In the genomic region with DNA sequence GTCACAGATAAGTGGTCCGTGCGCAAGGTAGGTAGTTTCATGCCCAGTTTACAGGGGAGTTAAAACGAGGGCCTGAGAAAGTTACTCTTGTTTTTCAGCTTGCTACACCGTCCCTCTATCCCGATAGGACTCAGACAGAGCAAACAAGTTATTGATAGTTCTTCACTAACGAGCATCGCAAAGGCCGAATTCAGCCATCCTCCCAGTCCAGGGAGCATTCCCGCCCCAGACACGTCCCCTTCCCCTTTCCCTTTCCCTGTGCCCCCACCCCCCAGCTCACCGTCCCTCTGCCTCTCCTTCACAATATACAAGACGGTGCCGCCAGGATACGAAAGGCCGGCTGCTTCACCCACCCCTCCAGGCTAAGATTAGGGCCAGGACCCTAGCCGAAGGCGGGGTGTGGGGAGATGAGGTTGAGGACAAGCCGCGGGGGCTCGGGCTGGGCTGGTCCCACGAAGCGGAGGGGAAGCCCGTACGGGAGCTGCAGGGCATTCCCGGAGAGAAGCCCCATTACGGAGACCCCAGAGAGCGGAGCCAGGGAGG, we compare ENCODE assay signal across 8 cellular contexts. TPM values are rescaled to one million over a fixed set of nuclear protein-coding genes. Genes with fewer than 3 reads are reported as not detected.
DNase-seq lines count a peak whose midpoint lies in the region; ATAC-seq and TF ChIP-seq lines count a peak whose summit lies in the region.

No MANE protein-coding gene starts in this region.

- POLR2A ChIA-PET in Caco-2 (lab: Charles Lee): interaction anchor here (1.0 to 1.1 kb wide), 2 partner anchors 9 to 28 kb away, joined by 4 to 6 read pairs; a partner anchor contains a TSS
- POLR2A ChIA-PET in GM10248 (lab: Yijun Ruan, JAX): interaction anchor here (0.6 to 3.0 kb wide), 9 partner anchors 9 to 1002 kb away, joined by 3 to 34 read pairs (median 5); a partner anchor contains a TSS

- H3K27ac Mint-ChIP-seq in Caco-2 (ENCODE audit: unreplicated experiment): peak overlapping the region; percentile 93
- peak overlapping the region; percentile 94 to 96 for H3K27ac Mint-ChIP-seq in activated naive CD4-positive, alpha-beta T cell treated with anti-CD3 and anti-CD28 coated beads, Interleukin-2, amount 50 U/mL, for 72 hours

- H3K36me3 ChIP-seq in Caco-2 (ENCODE audit: control insufficient read depth, insufficient read depth, low read length) (peaks cover 2% of the 10 kb centered on the region; the same call in 1 of the 2 replicates), hepatocyte (replicated peaks; ENCODE audit: insufficient read depth, low read depth) (no peaks in the 10 kb centered on the region), skeletal muscle tissue (ENCODE audit: control insufficient read depth in 3 of 3, insufficient read depth in 3 of 3, low read length in 3 of 3) (peaks cover 6 to 27% (median 19%) of the 10 kb centered on the region in 3 donors)

- H3K4me1 ChIP-seq in Caco-2 (no peaks in the 10 kb centered on the region; the same call in 1 of the 2 replicates), hepatocyte (ENCODE audit: insufficient read depth) (peaks cover 7% of the 10 kb centered on the region), skeletal muscle tissue (ENCODE audit: control insufficient read depth in 3 of 3, insufficient read depth in 3 of 3, low read length in 3 of 3) (peaks cover 15 to 30% (median 20%) of the 10 kb centered on the region in 3 donors)

- DNase-seq in Caco-2 (no peak), hepatocyte (ENCODE audit: low spot score) (peak; percentile 28), T-helper 9 cell (no peak), GM10248 (ENCODE audit: extremely low spot score) (no peak)
- DNase-seq in activated naive CD4-positive, alpha-beta T cell treated with anti-CD3 and anti-CD28 coated beads, Interleukin-2, amount 50 U/mL, for 72 hours (ENCODE audit: low spot score in 2 of 2): no peak

- H3K79me2 ChIP-seq in hepatocyte: peaks cover 53% of the 10 kb centered on the region

- H3K9ac ChIP-seq in skeletal muscle tissue (ENCODE audit: low read depth in 1 of 3, low read length in 3 of 3): peak overlapping the region; percentile 91 to 98 (median 97)

- CTCF ChIA-PET in Caco-2 (lab: Charles Lee) (interaction anchor here (0.7 to 1.8 kb wide), 2 partner anchors 21 to 631 kb away, joined by 4 to 16 read pairs; no protein-coding TSS in a partner anchor), GM10248 (lab: Yijun Ruan, JAX) (interaction anchor here (1.2 to 1.8 kb wide), 2 partner anchors 9 to 26 kb away, joined by 3 to 4 read pairs; no protein-coding TSS in a partner anchor)

- no peaks in the 10 kb centered on the region for H3K9me2 ChIP-seq in hepatocyte (replicated peaks; ENCODE audit: insufficient read depth)

- H2AFZ ChIP-seq in hepatocyte: peak overlapping the region; percentile 65

- H4K20me1 ChIP-seq in hepatocyte (ENCODE audit: insufficient read depth, poor library complexity, severe bottlenecking): peaks cover 34% of the 10 kb centered on the region

- H3K4me3 ChIP-seq in Caco-2 (ENCODE audit: low read depth, low read length) (peak overlapping the region; percentile 82), hepatocyte (peak overlapping the region; percentile 63), skeletal muscle tissue (ENCODE audit: low read length in 3 of 3) (peak overlapping the region; percentile 90 to 96 (median 96))

- H3K27ac ChIP-seq in hepatocyte (peak overlapping the region; percentile 74), skeletal muscle tissue (ENCODE audit: low read depth, low read length) (peak overlapping the region; percentile 90)

- H3K27me3 Mint-ChIP-seq in Caco-2 (ENCODE audit: insufficient read depth, unreplicated experiment): peaks cover 2% of the 10 kb centered on the region

- TSS peak; percentile 60 for BruUV-seq in Caco-2 (replicated peaks; lab: Mats Ljungman, UMichigan)

- H3K4me1 Mint-ChIP-seq in Caco-2 (ENCODE audit: low read depth, unreplicated experiment): no peaks in the 10 kb centered on the region

- peaks cover 38% of the 10 kb centered on the region for H3K36me3 Mint-ChIP-seq in Caco-2 (ENCODE audit: insufficient read depth, unreplicated experiment)
- peaks cover 7 to 20% of the 10 kb centered on the region in 2 donors for H3K36me3 Mint-ChIP-seq in activated naive CD4-positive, alpha-beta T cell treated with anti-CD3 and anti-CD28 coated beads, Interleukin-2, amount 50 U/mL, for 72 hours

- H3K4me2 ChIP-seq in hepatocyte: peak overlapping the region; percentile 82

- WGBS in hepatocyte (ENCODE audit: low lambda C conversion rate, missing lambda C conversion rate): 2% methylated on average over 15 of the region's 27 CpGs

- H3K27me3 ChIP-seq in Caco-2 (replicated peaks; ENCODE audit: control insufficient read depth, insufficient read depth, low read length) (no peaks in the 10 kb centered on the region), hepatocyte (no peaks in the 10 kb centered on the region), skeletal muscle tissue (ENCODE audit: control insufficient read depth in 3 of 3, insufficient read depth in 3 of 3, low read length in 3 of 3) (no peaks in the 10 kb centered on the region)

- H3K9me3 ChIP-seq in Caco-2: no peaks in the 10 kb centered on the region
- H3K9me3 ChIP-seq in hepatocyte (ENCODE audit: low read depth): no peaks in the 10 kb centered on the region
- H3K9me3 ChIP-seq in skeletal muscle tissue (ENCODE audit: control insufficient read depth in 3 of 3, low read length in 3 of 3): no peaks in the 10 kb centered on the region

- TF ChIP-seq CTCF in Caco-2 (IDR thresholded peaks at IDR 0.05; ENCODE audit: insufficient read depth in 1 of 2, low read depth in 1 of 2, low read length in 1 of 2, severe bottlenecking in 1 of 2, unreplicated experiment in 1 of 2) (no peak), hepatocyte (IDR thresholded peaks at IDR 0.05; ENCODE audit: poor library complexity) (no peak), GM10248 (IDR thresholded peaks at IDR 0.05; ENCODE audit: control extremely low read depth, extremely low read depth, low read depth, missing control alignments) (no peak)

- ATAC-seq in HG03139 (IDR thresholded peaks at IDR 0.05; ENCODE audit: unreplicated experiment) (peak; percentile 5), GM19324 (IDR thresholded peaks at IDR 0.05; ENCODE audit: low FRiP score, unreplicated experiment) (no peak)
- ATAC-seq in activated naive CD4-positive, alpha-beta T cell treated with anti-CD3 and anti-CD28 coated beads, Interleukin-2, amount 50 U/mL, for 72 hours: peak in 1 of 2 donors; percentile 2

- intact Hi-C loops in Caco-2 (cut with micrococcal nuclease; ENCODE audit: unreplicated experiment): loop anchor here (1.0 kb wide), 1 partner anchor 28 kb away; no protein-coding TSS in a partner anchor

- H3K9me3 Mint-ChIP-seq in Caco-2 (ENCODE audit: unreplicated experiment): no peaks in the 10 kb centered on the region
- no peaks in the 10 kb centered on the region for H3K9me3 Mint-ChIP-seq in activated naive CD4-positive, alpha-beta T cell treated with anti-CD3 and anti-CD28 coated beads, Interleukin-2, amount 50 U/mL, for 72 hours

- H3K4me3 Mint-ChIP-seq in Caco-2 (ENCODE audit: unreplicated experiment): peak overlapping the region; percentile 95

RNA-seq across cellular contexts. Expression of a gene that starts 0.6 kb away (rescaled TPM):
- total RNA-seq in Caco-2 (2022) (119 and 123 TPM in 2 replicates), hepatocyte (98.3 and 104 TPM in 2 replicates), skeletal muscle tissue (28.7 TPM)
- 10 to 100 TPM; 58.3 to 58.9 TPM for total RNA-seq in activated naive CD4-positive, alpha-beta T cell treated with anti-CD3 and anti-CD28 coated beads, Interleukin-2, amount 50 U/mL, for 72 hours
- polyA plus RNA-seq in hepatocyte: 96.8 and 110 TPM in 2 replicates

RNA-seq across cellular contexts. Expression of a gene that starts 4.3 kb away (rescaled TPM):
- total RNA-seq in Caco-2 (2022) (2.1 and 2.3 TPM in 2 replicates), hepatocyte (6.7 and 8.9 TPM in 2 replicates), skeletal muscle tissue (9.4 TPM)
- total RNA-seq in activated naive CD4-positive, alpha-beta T cell treated with anti-CD3 and anti-CD28 coated beads, Interleukin-2, amount 50 U/mL, for 72 hours: 10 to 100 TPM in 1 of 2 donors, 1 to 10 TPM in 1; 3.1 to 19.1 TPM
- 2.5 and 4.4 TPM in 2 replicates for polyA plus RNA-seq in hepatocyte

RNA-seq across cellular contexts. Expression of a gene that starts 27.4 kb away (rescaled TPM):
- 48.0 and 56.4 TPM in 2 replicates for total RNA-seq in Caco-2 (2022)
- total RNA-seq in activated naive CD4-positive, alpha-beta T cell treated with anti-CD3 and anti-CD28 coated beads, Interleukin-2, amount 50 U/mL, for 72 hours: 10 to 100 TPM; 42.1 to 67.7 TPM
- 22.9 and 25.6 TPM in 2 replicates for total RNA-seq in hepatocyte
- polyA plus RNA-seq in hepatocyte: 64.0 and 82.3 TPM in 2 replicates
- 9.9 TPM for total RNA-seq in skeletal muscle tissue

RNA-seq across cellular contexts. Expression of a gene that starts 27.6 kb away (rescaled TPM):
- total RNA-seq in Caco-2 (2022): 110 and 118 TPM in 2 replicates
- total RNA-seq in activated naive CD4-positive, alpha-beta T cell treated with anti-CD3 and anti-CD28 coated beads, Interleukin-2, amount 50 U/mL, for 72 hours: 100 to 1,000 TPM; 120 to 154 TPM
- total RNA-seq in hepatocyte: 109 and 161 TPM in 2 replicates
- polyA plus RNA-seq in hepatocyte: 222 and 224 TPM in 2 replicates
- total RNA-seq in skeletal muscle tissue: 108 TPM

RNA-seq across cellular contexts. Expression of a gene that starts 55.4 kb away (rescaled TPM):
- total RNA-seq in Caco-2 (2022) (78.9 and 80.0 TPM in 2 replicates), hepatocyte (131 and 139 TPM in 2 replicates), skeletal muscle tissue (44.4 TPM)
- 10 to 100 TPM; 41.8 to 48.6 TPM for total RNA-seq in activated naive CD4-positive, alpha-beta T cell treated with anti-CD3 and anti-CD28 coated beads, Interleukin-2, amount 50 U/mL, for 72 hours
- 284 and 289 TPM in 2 replicates for polyA plus RNA-seq in hepatocyte
